8 cellular contexts compared by ENCODE assay signal in the genomic region with DNA sequence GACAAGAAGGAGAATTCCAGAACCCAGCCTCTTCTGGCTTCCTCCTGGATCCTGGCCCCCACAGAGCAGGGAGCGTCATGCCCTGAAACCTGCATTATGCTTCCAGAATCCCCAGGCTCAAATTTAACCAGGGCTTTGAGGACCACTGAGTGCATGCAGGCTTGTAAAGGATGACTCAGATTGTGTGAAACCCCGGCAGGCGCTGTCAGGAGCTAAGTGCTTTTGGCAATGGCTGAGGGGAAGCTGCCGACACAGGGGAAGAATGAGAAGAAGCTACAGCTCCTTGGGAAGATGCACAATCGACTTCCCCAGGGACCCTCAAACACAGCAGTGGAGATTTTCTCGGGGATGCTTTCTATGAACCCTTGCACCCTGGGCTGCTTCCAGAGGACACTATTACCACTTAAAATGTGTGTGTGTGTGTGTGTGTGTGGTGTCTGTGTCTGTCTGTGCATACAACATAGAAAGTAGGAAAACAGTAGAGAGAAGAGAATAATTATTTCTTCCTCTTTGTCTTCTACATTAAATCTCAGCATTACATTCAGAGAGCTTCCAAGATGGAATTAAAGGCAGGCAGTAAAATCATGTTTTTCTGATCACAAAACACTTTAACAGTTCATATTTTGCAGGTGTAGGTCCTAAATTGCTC.
DNase-seq lines count a peak whose midpoint lies in the region; ATAC-seq lines count a peak whose summit lies in the region.

No MANE protein-coding gene starts in this region.

- DNase-seq in A172 (ENCODE audit: low spot score) (peak; percentile 84), HCEC 1CT (peak; percentile 87), amniotic stem cell (lab: John Stamatoyannopoulos, UW) (peak; percentile 65), kidney tubule cell (ENCODE audit: low spot score) (peak; percentile 74), iPS-NIHi11 (ENCODE audit: low spot score) (no peak)
- DNase-seq in activated CD4-positive, alpha-beta T cell treated with anti-CD3 and anti-CD28 coated beads, Interleukin-2, amount 50 U/mL, for 48 hours, result no peak

- ATAC-seq in GM21381 (IDR thresholded peaks at IDR 0.05; ENCODE audit: unreplicated experiment) (no peak), GM18873 (IDR thresholded peaks at IDR 0.05; ENCODE audit: low FRiP score, unreplicated experiment) (no peak)

Comparison
In these comparisons a context has a peak if more than half of its experiments do, and no peak if none do; other contexts are left out.
1. DNase-seq: peak in A172 (single experiment), HCEC 1CT (single experiment), amniotic stem cell (single experiment) and kidney tubule cell (single experiment); none in iPS-NIHi11 (single experiment) and activated CD4-positive, alpha-beta T cell treated with anti-CD3 and anti-CD28 coated beads, Interleukin-2, amount 50 U/mL, for 48 hours (0 of 2).